ENCODE assay signal across 14 cellular contexts in genomic region chr19:43782689-43783231, GRCh38. TPM values are rescaled to one million over a fixed set of nuclear protein-coding genes. Genes with fewer than 3 reads are reported as not detected.
DNase-seq lines count a peak whose midpoint lies in the region; ATAC-seq, FAIRE-seq and TF ChIP-seq lines count a peak whose summit lies in the region.
"Had no signal": no experiment of that assay in that cellular context is flagged by ENCODE, and none has a peak within 500 bp of the region (broad histone marks: within the 10 kb centered on the region; RNA-seq: fewer than 3 reads in every experiment).

No MANE protein-coding gene starts in this region.

- peaks cover 39% of the 10 kb centered on the region for H3K79me2 ChIP-seq in OCI-LY3 (ENCODE audit: low read length)

- no peaks in the 10 kb centered on the region for H3K27me3 ChIP-seq in OCI-LY3 (ENCODE audit: low read depth, low read length)

- H3K4me3 ChIP-seq in OCI-LY3 (ENCODE audit: low read length): peak overlapping the region; percentile 6; the same call in 1 of the 2 replicates
- H3K4me3 ChIP-seq: left lung had no signal

- TF ChIP-seq CTCF in OCI-LY3 (IDR thresholded peaks at IDR 0.05; ENCODE audit: low read depth, low read length): no peak

- H3K4me1 Mint-ChIP-seq in activated T-cell treated with anti-CD3 and anti-CD28 coated beads, Interleukin-2, amount 50 U/mL, for 72 hours (ENCODE audit: low read depth): peaks cover 70% of the 10 kb centered on the region
- peaks cover 51 to 70% of the 10 kb centered on the region in 2 donors for H3K4me1 Mint-ChIP-seq in stimulated activated naive B cell treated with anti-CD40 and anti-IgM and Interleukin-4, amounts not matched to agents 10 μg/mL and 1 μg/mL and 100 μg/mL, for 72 hours

- no peak for ATAC-seq in activated T-cell treated with anti-CD3 and anti-CD28 coated beads, Interleukin-2, amount 50 U/mL, for 72 hours (replicated peaks in 1 of 2)
- ATAC-seq in stimulated activated naive B cell treated with anti-CD40 and anti-IgM and Interleukin-4, amounts not matched to agents 10 μg/mL and 1 μg/mL and 100 μg/mL, for 72 hours (replicated peaks): peak in 1 of 2 donors; percentile 26
- ATAC-seq in HG02852 (IDR thresholded peaks at IDR 0.05; ENCODE audit: unreplicated experiment): no peak
- ATAC-seq: left lung had no signal

- no peak overlapping the region for H3K9ac ChIP-seq in OCI-LY3 (ENCODE audit: low read length)

- peaks cover 0 to 3% of the 10 kb centered on the region in 2 donors for H3K9me3 Mint-ChIP-seq in activated T-cell treated with anti-CD3 and anti-CD28 coated beads, Interleukin-2, amount 50 U/mL, for 72 hours
- peaks cover 0 to 4% of the 10 kb centered on the region in 2 donors for H3K9me3 Mint-ChIP-seq in stimulated activated naive B cell treated with anti-CD40 and anti-IgM and Interleukin-4, amounts not matched to agents 10 μg/mL and 1 μg/mL and 100 μg/mL, for 72 hours
- H3K9me3 Mint-ChIP-seq: type B pancreatic cell had no signal

- H3K27ac Mint-ChIP-seq in activated T-cell treated with anti-CD3 and anti-CD28 coated beads, Interleukin-2, amount 50 U/mL, for 72 hours: peak overlapping the region; percentile 19
- peak overlapping the region; percentile 88 for H3K27ac Mint-ChIP-seq in stimulated activated naive B cell treated with anti-CD40 and anti-IgM and Interleukin-4, amounts not matched to agents 10 μg/mL and 1 μg/mL and 100 μg/mL, for 72 hours
- H3K27ac Mint-ChIP-seq: type B pancreatic cell had no signal

- peak in 1 of 2 donors; percentile 26 for DNase-seq in activated T-cell treated with anti-CD3 and anti-CD28 coated beads, Interleukin-2, amount 50 U/mL, for 72 hours
- no peak for DNase-seq in activated T-cell treated with anti-CD3 and anti-CD28 coated beads, Interleukin-2, amount 50 U/mL, for 1 hour
- peak; percentile 22 for DNase-seq in central memory CD4-positive, alpha-beta T cell
- DNase-seq in stimulated activated naive B cell treated with anti-CD40 and anti-IgM and Interleukin-4, amounts not matched to agents 10 μg/mL and 1 μg/mL and 100 μg/mL, for 72 hours: no peak
- DNase-seq in NCI-H524 (lab: John Stamatoyannopoulos, UW) (no peak), urothelium cell line (ENCODE audit: low spot score) (no peak)
- DNase-seq: left lung, NCI-H1930, posterior cingulate gyrus had no signal

- FAIRE-seq in urothelium cell line (lab: Jason Lieb, UNC): no peak
- FAIRE-seq: frontal cortex had no signal

- peaks cover 12 to 14% of the 10 kb centered on the region in 2 donors for H3K36me3 Mint-ChIP-seq in activated T-cell treated with anti-CD3 and anti-CD28 coated beads, Interleukin-2, amount 50 U/mL, for 72 hours (ENCODE audit: insufficient read depth in 2 of 2)
- peaks cover 11 to 30% of the 10 kb centered on the region in 2 donors for H3K36me3 Mint-ChIP-seq in stimulated activated naive B cell treated with anti-CD40 and anti-IgM and Interleukin-4, amounts not matched to agents 10 μg/mL and 1 μg/mL and 100 μg/mL, for 72 hours
- H3K36me3 Mint-ChIP-seq: brain, type B pancreatic cell had no signal

- H3K27ac ChIP-seq in OCI-LY3 (ENCODE audit: low read length): no peak overlapping the region
- H3K27ac ChIP-seq: left lung had no signal

- peaks cover 14% of the 10 kb centered on the region for H3K36me3 ChIP-seq in OCI-LY3 (replicated peaks; ENCODE audit: low read depth, low read length)
- H3K36me3 ChIP-seq: left lung had no signal

- H3K27me3 Mint-ChIP-seq in activated T-cell treated with anti-CD3 and anti-CD28 coated beads, Interleukin-2, amount 50 U/mL, for 72 hours (ENCODE audit: low read depth): no peaks in the 10 kb centered on the region
- peaks cover 4 to 20% of the 10 kb centered on the region in 2 donors for H3K27me3 Mint-ChIP-seq in stimulated activated naive B cell treated with anti-CD40 and anti-IgM and Interleukin-4, amounts not matched to agents 10 μg/mL and 1 μg/mL and 100 μg/mL, for 72 hours

- H2AFZ ChIP-seq in OCI-LY3 (ENCODE audit: low read depth, low read length): no peak overlapping the region

- H3K4me3 Mint-ChIP-seq in activated T-cell treated with anti-CD3 and anti-CD28 coated beads, Interleukin-2, amount 50 U/mL, for 72 hours: peak overlapping the region; percentile 74 to 94
- H3K4me3 Mint-ChIP-seq in stimulated activated naive B cell treated with anti-CD40 and anti-IgM and Interleukin-4, amounts not matched to agents 10 μg/mL and 1 μg/mL and 100 μg/mL, for 72 hours: peak overlapping the region; percentile 34 to 61

- peak overlapping the region; percentile 99 for H3K4me2 ChIP-seq in OCI-LY3 (ENCODE audit: low read length)

- no peaks in the 10 kb centered on the region for H3K9me3 ChIP-seq in OCI-LY3 (ENCODE audit: insufficient read depth, low read length)
- H3K9me3 ChIP-seq: left lung had no signal

- peaks cover 19% of the 10 kb centered on the region for H4K20me1 ChIP-seq in OCI-LY3 (ENCODE audit: insufficient read depth, low read length)

- H3K4me1 ChIP-seq in OCI-LY3 (ENCODE audit: low read length): peaks cover 57% of the 10 kb centered on the region

RNA-seq across cellular contexts. Expression of gene KCNN4, which starts 2.0 kb away (rescaled TPM):
- 100 to 1,000 TPM in 1 of 2 donors, 10 to 100 TPM in 1; 91.6 to 118 TPM for total RNA-seq in activated T-cell treated with anti-CD3 and anti-CD28 coated beads, Interleukin-2, amount 50 U/mL, for 72 hours
- total RNA-seq: frontal cortex had no signal

RNA-seq across cellular contexts. Expression of gene LYPD5, which starts 19.5 kb away (rescaled TPM):
- 1 to 10 TPM in 1 of 2 donors, under 1 TPM in 1; 0.21 to 1.1 TPM for total RNA-seq in activated T-cell treated with anti-CD3 and anti-CD28 coated beads, Interleukin-2, amount 50 U/mL, for 72 hours

RNA-seq across cellular contexts. Expression of gene SMG9, which starts 28.0 kb away (rescaled TPM):
- 10 to 100 TPM; 85.3 to 96.4 TPM for total RNA-seq in activated T-cell treated with anti-CD3 and anti-CD28 coated beads, Interleukin-2, amount 50 U/mL, for 72 hours

RNA-seq across cellular contexts. Expression of gene ZNF283, which starts 44.4 kb away (rescaled TPM):
- total RNA-seq in activated T-cell treated with anti-CD3 and anti-CD28 coated beads, Interleukin-2, amount 50 U/mL, for 72 hours: 1 to 10 TPM; 6.9 to 7.3 TPM
